ENCODE assay signal across 30 cellular contexts in genomic region chr11:33303541-33303940, GRCh38.
"Had no signal": no experiment of that assay in that cellular context is flagged by ENCODE, and none has a peak within 500 bp of the region (broad histone marks: within the 10 kb centered on the region; RNA-seq: fewer than 3 reads in every experiment).

No MANE protein-coding gene starts in this region.

- H3K36me3 ChIP-seq: lower lobe of right lung, thyroid gland, upper lobe of right lung, WERI-Rb-1 had no signal

- ATAC-seq: activated CD8-positive, alpha-beta T cell treated with anti-CD3 and anti-CD28 coated beads for 36 hours; activated naive CD4-positive, alpha-beta T cell treated with anti-CD3 and anti-CD28 coated beads, Interleukin-2, amount 50 U/mL, for 72 hours; effector memory CD8-positive, alpha-beta T cell; lower lobe of right lung; natural killer cell treated with Interleukin-12 subunit alpha and Interleukin-12 subunit beta and Interleukin-15 and Interleukin-18, amount 100 ng/mL, for 72 hours; right lobe of liver; stimulated activated memory B cell treated with anti-CD40 and anti-IgM and Interleukin-4, amounts not matched to agents 10 μg/mL and 1 μg/mL and 100 μg/mL, for 72 hours; T-helper 17 cell; upper lobe of right lung had no signal

- DNase-seq: activated CD4-positive, alpha-beta T cell treated with anti-CD3 and anti-CD28 coated beads, Interleukin-2, amount 50 U/mL, for 1 hour; activated CD4-positive, CD25-positive, alpha-beta regulatory T cell treated with anti-CD3 and anti-CD28 coated beads, Interleukin-2, amount 50 U/mL, for 72 hours; activated CD8-positive, alpha-beta T cell treated with anti-CD3 and anti-CD28 coated beads for 36 hours; activated naive CD4-positive, alpha-beta T cell; activated T-cell treated with anti-CD3 and anti-CD28 coated beads, Interleukin-2, amount 50 U/mL, for 48 hours; cortex of kidney; effector memory CD8-positive, alpha-beta T cell; erythroblast; foreskin fibroblast; heart left ventricle; hypothalamus; immature natural killer cell; kidney; lower lobe of right lung; mesendoderm; posterior cingulate gyrus; right lobe of liver; small intestine; stimulated activated CD4-positive, alpha-beta T cell treated with anti-CD3 and anti-CD28 coated beads, Interleukin-1b, Interleukin-23, amount 100 ng/mL, for 48 hours; stimulated activated CD4-positive, alpha-beta T cell treated with anti-CD3 and anti-CD28 coated beads, Interleukin-4, amount 100 ng/mL, for 4 hours; stimulated activated CD8-positive, alpha-beta memory T cell treated with anti-CD3 and anti-CD28 coated beads, Interleukin-4, amount 100 ng/mL, for 48 hours; stomach; T-helper 17 cell; T1000; thyroid gland; upper lobe of right lung; WERI-Rb-1 had no signal

- H3K27ac ChIP-seq: lower lobe of right lung, right lobe of liver, stomach, thyroid gland, upper lobe of right lung, WERI-Rb-1 had no signal

- H3K4me1 ChIP-seq: right lobe of liver had no signal

- H3K9me3 ChIP-seq: heart left ventricle, lower lobe of right lung, right lobe of liver, stomach, thyroid gland, upper lobe of right lung had no signal

- H3K4me3 ChIP-seq: heart left ventricle, lower lobe of right lung, right lobe of liver, stomach, thyroid gland, upper lobe of right lung had no signal

- H3K27me3 ChIP-seq: heart left ventricle, right lobe of liver, stomach, thyroid gland, upper lobe of right lung had no signal
